ENCODE assay signal across 11 cellular contexts in the genomic region with DNA sequence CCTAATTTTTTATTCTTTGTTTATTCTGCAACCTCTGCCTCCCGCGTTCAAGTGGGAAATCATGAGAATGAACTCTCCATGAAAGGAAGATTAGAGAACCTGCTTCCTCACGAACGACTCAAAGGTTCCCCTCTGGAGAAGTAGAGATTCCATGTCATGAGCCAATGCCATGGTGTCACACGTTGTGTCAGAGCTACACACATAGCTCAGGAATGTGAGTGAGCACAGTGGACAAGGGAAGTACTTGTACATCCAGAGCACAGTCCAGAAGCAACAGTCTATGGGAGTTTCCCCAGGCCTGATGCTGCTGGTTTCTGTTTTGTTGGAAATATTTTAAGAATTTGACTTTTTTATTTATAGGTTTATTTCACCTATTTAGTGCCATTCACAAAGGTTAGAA. TPM values are rescaled to one million over a fixed set of nuclear protein-coding genes. Genes with fewer than 3 reads are reported as not detected.
A peak's percentile ranks its signal among the peaks of the same experiment; 100 is the strongest.
DNase-seq lines count a peak whose midpoint lies in the region; TF ChIP-seq lines count a peak whose summit lies in the region.
"Had no signal": no experiment of that assay in that cellular context is flagged by ENCODE, and none has a peak within 500 bp of the region (broad histone marks: within the 10 kb centered on the region; RNA-seq: fewer than 3 reads in every experiment).

No MANE protein-coding gene starts in this region.

- DNase-seq in GM04503 (ENCODE audit: low read depth) (peak; percentile 73), SJSA1 (ENCODE audit: low read depth in 1 of 2, low spot score in 2 of 2) (peak; percentile 76 to 86), fibroblast of peridontal ligament (ENCODE audit: extremely low read depth) (peak; percentile 72), trophoblast cell (peak; percentile 95 to 98), C1 segment of cervical spinal cord (lab: John Stamatoyannopoulos, UW) (no peak), tibial nerve (ENCODE audit: low spot score in 2 of 2) (no peak), NCI-H1048 (lab: John Stamatoyannopoulos, UW) (no peak), nucleus accumbens (lab: John Stamatoyannopoulos, UW) (no peak)
- DNase-seq: adrenal gland, mucosa of descending colon had no signal

- no peak overlapping the region for H4K8ac ChIP-seq in trophoblast cell (ENCODE audit: low read depth, low read length)

- no peak overlapping the region for H3K4ac ChIP-seq in trophoblast cell (ENCODE audit: low read depth, low read length)

- no CpG with 5 or more reads among the region's 5 CpGs for WGBS in trophoblast cell (ENCODE audit: extremely low coverage, insufficient coverage, insufficient read length)
- WGBS in tibial nerve, 2 donors = 55 to 56% methylated on average over 5 of the region's 5 CpGs

- TF ChIP-seq POLR2A in tibial nerve (IDR thresholded peaks at IDR 0.05) = no peak

- no peak overlapping the region for H3K18ac ChIP-seq in trophoblast cell (ENCODE audit: low read length)

- H2BK120ac ChIP-seq in trophoblast cell (ENCODE audit: insufficient read depth, low read length, poor library complexity) = no peak overlapping the region

- no peak for TF ChIP-seq EP300 in tibial nerve (IDR thresholded peaks at IDR 0.05)

- peaks cover 36% of the 10 kb centered on the region for H3K4me1 ChIP-seq in SJSA1 (replicated peaks)
- peaks cover 4 to 7% of the 10 kb centered on the region in 2 experiments for H3K4me1 ChIP-seq in trophoblast cell (ENCODE audit: control insufficient read depth in 1 of 2, insufficient read depth in 2 of 2, low read length in 2 of 2)
- no peaks in the 10 kb centered on the region for H3K4me1 ChIP-seq in tibial nerve
- H3K4me1 ChIP-seq: adrenal gland had no signal

- no peak overlapping the region for H3K23ac ChIP-seq in trophoblast cell (ENCODE audit: low read length)

- no peak for TF ChIP-seq CTCF in tibial nerve (IDR thresholded peaks at IDR 0.05)

- H3K79me1 ChIP-seq in trophoblast cell (ENCODE audit: low read length) = peaks cover 2% of the 10 kb centered on the region

- no peaks in the 10 kb centered on the region for H3K79me2 ChIP-seq in trophoblast cell (ENCODE audit: control insufficient read depth, insufficient read depth, low read length, poor library complexity)

- H4K12ac ChIP-seq in trophoblast cell (ENCODE audit: low read depth, low read length) = no peak overlapping the region

- H3K36me3 ChIP-seq in SJSA1 (no peaks in the 10 kb centered on the region), trophoblast cell (ENCODE audit: control insufficient read depth in 1 of 2, insufficient read depth in 2 of 2, low read length in 2 of 2) (no peaks in the 10 kb centered on the region), tibial nerve (no peaks in the 10 kb centered on the region)
- H3K36me3 ChIP-seq: adrenal gland had no signal

- no peak overlapping the region for H2AK5ac ChIP-seq in trophoblast cell (ENCODE audit: low read length)

- no peak overlapping the region for H2BK12ac ChIP-seq in trophoblast cell (ENCODE audit: low read length)

- no peak overlapping the region for H3K4me3 ChIP-seq in SJSA1
- H3K4me3 ChIP-seq in trophoblast cell (ENCODE audit: low read depth, low read length) = no peak overlapping the region
- no peak overlapping the region for H3K4me3 ChIP-seq in tibial nerve
- H3K4me3 ChIP-seq: adrenal gland, mucosa of descending colon had no signal

- no peaks in the 10 kb centered on the region for H3K27me3 ChIP-seq in SJSA1 (replicated peaks)
- H3K27me3 ChIP-seq in trophoblast cell (ENCODE audit: insufficient read depth, low read length) = no peaks in the 10 kb centered on the region
- no peaks in the 10 kb centered on the region for H3K27me3 ChIP-seq in tibial nerve
- H3K27me3 ChIP-seq: adrenal gland had no signal

- H4K91ac ChIP-seq in trophoblast cell (ENCODE audit: low read depth, low read length) = no peak overlapping the region

- no peak overlapping the region for H3K14ac ChIP-seq in trophoblast cell (ENCODE audit: low read length)

- H3K9me3 ChIP-seq in SJSA1 (replicated peaks) (no peaks in the 10 kb centered on the region), trophoblast cell (ENCODE audit: insufficient read depth, low read depth, low read length) (no peaks in the 10 kb centered on the region), tibial nerve (no peaks in the 10 kb centered on the region)
- H3K9me3 ChIP-seq: adrenal gland, mucosa of descending colon had no signal

- H3K4me2 ChIP-seq in trophoblast cell (ENCODE audit: low read length) = no peak overlapping the region
- H3K4me2 ChIP-seq: KMS-11 had no signal

- no peak overlapping the region for H2AFZ ChIP-seq in trophoblast cell (ENCODE audit: insufficient read depth, low read length, poor library complexity)

- H2BK5ac ChIP-seq in trophoblast cell (ENCODE audit: low read depth, low read length, poor library complexity) = no peak overlapping the region

- H3K9ac ChIP-seq in trophoblast cell (ENCODE audit: low read length) = no peak overlapping the region
- H3K9ac ChIP-seq: KMS-11 had no signal

- peak overlapping the region; percentile 64 for H3K27ac ChIP-seq in SJSA1
- no peak overlapping the region for H3K27ac ChIP-seq in trophoblast cell (ENCODE audit: low read depth, low read length)
- H3K27ac ChIP-seq in tibial nerve = no peak overlapping the region
- H3K27ac ChIP-seq: adrenal gland, KMS-11 had no signal

RNA-seq across cellular contexts. Expression of gene PPP2CA, which starts 26.8 kb away (rescaled TPM):
- 445 and 446 TPM in 2 replicates for total RNA-seq in SJSA1 (2014; rRNA removed; shearing (Covaris generic))
- 60.9 and 63.0 TPM in 2 replicates for polyA plus RNA-seq in trophoblast cell (2013)
- 100 to 1,000 TPM in 3 of 4 donors, 10 to 100 TPM in 1; 42.8 to 227 (median 149) TPM for total RNA-seq in tibial nerve

Comparison
In these comparisons a context has a peak if more than half of its experiments do, and no peak if none do; other contexts are left out.
1. DNase-seq: peak in GM04503 (single experiment), SJSA1 (2 of 2), fibroblast of peridontal ligament (single experiment) and trophoblast cell (2 of 2); none in C1 segment of cervical spinal cord (0 of 14), tibial nerve (0 of 2), NCI-H1048 (single experiment) and nucleus accumbens (0 of 56).